Comparison of ENCODE assay signal across 16 cellular contexts in genomic region chr10:62414359-62414758, GRCh38. TPM values are rescaled to one million over a fixed set of nuclear protein-coding genes. Genes with fewer than 3 reads are reported as not detected.
DNase-seq lines count a peak whose midpoint lies in the region; ATAC-seq and TF ChIP-seq lines count a peak whose summit lies in the region.
"Had no signal": no experiment of that assay in that cellular context is flagged by ENCODE, and none has a peak within 500 bp of the region (broad histone marks: within the 10 kb centered on the region; RNA-seq: fewer than 3 reads in every experiment).

No MANE protein-coding gene starts in this region.

- no peak overlapping the region for H3K56ac ChIP-seq in mesendoderm (ENCODE audit: low read length)

- H2AK5ac ChIP-seq in mesendoderm (ENCODE audit: low read length), result no peak overlapping the region

- in situ Hi-C loops in brain microvascular endothelial cell (cut with HindIII; ENCODE audit: low pct_ligation_motif_present, low sequenced_read_pairs), result no loop called here

- no peak overlapping the region for H3K4me3 Mint-ChIP-seq in CD4-positive, CD25-positive, alpha-beta regulatory T cell
- H3K4me3 Mint-ChIP-seq: activated CD4-positive, alpha-beta T cell treated with anti-CD3 and anti-CD28 coated beads, Interleukin-2, amount 10 ng/mL, durations not matched to agents 7 days and 5 days; central memory CD8-positive, alpha-beta T cell had no signal

- H3K27ac Mint-ChIP-seq in CD4-positive, CD25-positive, alpha-beta regulatory T cell, result no peak overlapping the region
- H3K27ac Mint-ChIP-seq: activated CD4-positive, alpha-beta T cell treated with anti-CD3 and anti-CD28 coated beads, Interleukin-2, amount 10 ng/mL, durations not matched to agents 7 days and 5 days had no signal

- no peaks in the 10 kb centered on the region for H3K79me1 ChIP-seq in mesendoderm (ENCODE audit: low read length)

- H3K79me2 ChIP-seq in mesendoderm (ENCODE audit: control insufficient read depth, insufficient read depth, low read length), result no peaks in the 10 kb centered on the region

- peak in 2 of 3 donors; percentile 6 to 10 for DNase-seq in CD4-positive, CD25-positive, alpha-beta regulatory T cell
- DNase-seq in HT-29 (ENCODE audit: low spot score), result peak; percentile 3
- DNase-seq in brain microvascular endothelial cell, result no peak
- peak; percentile 27 for DNase-seq in mesendoderm
- DNase-seq in OCI-M1 (lab: John Stamatoyannopoulos, UW), result no peak
- DNase-seq in left lobe of liver (ENCODE audit: low spot score), result no peak
- no peak for DNase-seq in AG08396 (ENCODE audit: low spot score)
- DNase-seq: activated CD4-positive, alpha-beta T cell treated with anti-CD3 and anti-CD28 coated beads, Interleukin-2, amount 10 ng/mL, durations not matched to agents 7 days and 5 days; GF-D8; NCI-H2171; NCI-H82; ovary; stimulated activated naive CD8-positive, alpha-beta T cell treated with anti-CD3 and anti-CD28 coated beads, Interleukin-15, Interleukin-2, amounts not matched to agents 100 U/mL and 50 U/mL, for 24 hours had no signal

- H3K4me3 ChIP-seq in CD4-positive, CD25-positive, alpha-beta regulatory T cell (ENCODE audit: low read depth, low read length), result no peak overlapping the region
- H3K4me3 ChIP-seq in brain microvascular endothelial cell (ENCODE audit: low read depth, low read length) (no peak overlapping the region), mesendoderm (ENCODE audit: low read length) (no peak overlapping the region)
- H3K4me3 ChIP-seq: ovary, skin epidermis had no signal

- H3K4me2 ChIP-seq in mesendoderm (ENCODE audit: low read length), result no peak overlapping the region

- H2BK15ac ChIP-seq in mesendoderm (replicated peaks; ENCODE audit: low read depth), result no peak overlapping the region

- WGBS in mesendoderm (ENCODE audit: extremely low coverage, insufficient coverage, low lambda C conversion rate), result no CpG with 5 or more reads among the region's 1 CpG

- H2BK120ac ChIP-seq in mesendoderm (ENCODE audit: low read depth, low read length), result no peak overlapping the region

- peak; percentile 30 for TF ChIP-seq CTCF in brain microvascular endothelial cell (IDR thresholded peaks at IDR 0.05; ENCODE audit: low read depth, low read length, missing control alignments)

- H3K9me3 ChIP-seq in CD4-positive, CD25-positive, alpha-beta regulatory T cell (ENCODE audit: control insufficient read depth in 2 of 2, low read length in 2 of 2), result peaks cover 0 to 3% of the 10 kb centered on the region in 2 experiments
- H3K9me3 ChIP-seq: ovary had no signal

- H3K23ac ChIP-seq in mesendoderm (ENCODE audit: low read length), result no peak overlapping the region

- no peaks in the 10 kb centered on the region for H3K4me1 Mint-ChIP-seq in CD4-positive, CD25-positive, alpha-beta regulatory T cell
- H3K4me1 Mint-ChIP-seq: activated CD4-positive, alpha-beta T cell treated with anti-CD3 and anti-CD28 coated beads, Interleukin-2, amount 10 ng/mL, durations not matched to agents 7 days and 5 days; central memory CD8-positive, alpha-beta T cell had no signal

- H3K4me1 ChIP-seq in CD4-positive, CD25-positive, alpha-beta regulatory T cell (ENCODE audit: control insufficient read depth, insufficient read depth, low read length, poor library complexity, severe bottlenecking), result no peaks in the 10 kb centered on the region
- H3K4me1 ChIP-seq in mesendoderm (ENCODE audit: control insufficient read depth, low read depth, low read length), result no peaks in the 10 kb centered on the region

- peaks cover 15% of the 10 kb centered on the region for H3K27me3 Mint-ChIP-seq in CD4-positive, CD25-positive, alpha-beta regulatory T cell

- peaks cover 3 to 24% (median 9%) of the 10 kb centered on the region in 7 donors for H3K9me3 Mint-ChIP-seq in CD4-positive, CD25-positive, alpha-beta regulatory T cell

- H3K18ac ChIP-seq in mesendoderm (ENCODE audit: low read length), result no peak overlapping the region

- H3K27ac ChIP-seq in CD4-positive, CD25-positive, alpha-beta regulatory T cell (ENCODE audit: insufficient read depth, low read length, poor library complexity, severe bottlenecking), result no peak overlapping the region
- H3K27ac ChIP-seq in brain microvascular endothelial cell (no peak overlapping the region), mesendoderm (ENCODE audit: low read depth, low read length) (no peak overlapping the region)
- H3K27ac ChIP-seq: ovary, skin epidermis had no signal

- peaks cover 3% of the 10 kb centered on the region for H3K36me3 Mint-ChIP-seq in CD4-positive, CD25-positive, alpha-beta regulatory T cell

- no peak overlapping the region for H4K8ac ChIP-seq in mesendoderm (ENCODE audit: low read depth, low read length)

- H3K36me3 ChIP-seq in CD4-positive, CD25-positive, alpha-beta regulatory T cell (ENCODE audit: control insufficient read depth, insufficient read depth, low read length), result no peaks in the 10 kb centered on the region
- no peaks in the 10 kb centered on the region for H3K36me3 ChIP-seq in brain microvascular endothelial cell (replicated peaks)
- H3K36me3 ChIP-seq in mesendoderm (ENCODE audit: control insufficient read depth, insufficient read depth, low read length), result no peaks in the 10 kb centered on the region
- H3K36me3 ChIP-seq: ovary had no signal

- no peak overlapping the region for H4K5ac ChIP-seq in mesendoderm (ENCODE audit: low read length)

- H3K27me3 ChIP-seq in CD4-positive, CD25-positive, alpha-beta regulatory T cell (ENCODE audit: control insufficient read depth, insufficient read depth, low read length), result no peaks in the 10 kb centered on the region
- no peaks in the 10 kb centered on the region for H3K27me3 ChIP-seq in brain microvascular endothelial cell (replicated peaks)
- no peaks in the 10 kb centered on the region for H3K27me3 ChIP-seq in mesendoderm (ENCODE audit: insufficient read depth, low read length, poor library complexity)
- H3K27me3 ChIP-seq: ovary had no signal

- no peak for ATAC-seq in CD4-positive, CD25-positive, alpha-beta regulatory T cell (ENCODE audit: low read depth in 2 of 2)
- no peak for ATAC-seq in left lobe of liver
- ATAC-seq: Right ventricle myocardium inferior; stimulated activated naive CD8-positive, alpha-beta T cell treated with anti-CD3 and anti-CD28 coated beads, Interleukin-15, Interleukin-2, amounts not matched to agents 100 U/mL and 50 U/mL, for 24 hours had no signal

- no peak overlapping the region for H3K4ac ChIP-seq in mesendoderm (ENCODE audit: low read depth, low read length)

- H2BK5ac ChIP-seq in mesendoderm (ENCODE audit: low read length), result no peak overlapping the region

- no peak overlapping the region for H3K9ac ChIP-seq in mesendoderm (ENCODE audit: low read length)

RNA-seq across cellular contexts. Expression of gene ZNF365, which starts 40.2 kb away (rescaled TPM):
- 13.8 TPM for total RNA-seq in CD4-positive, CD25-positive, alpha-beta regulatory T cell
- 1 to 10 TPM; 6.2 to 8.0 (median 7.1) TPM for polyA plus RNA-seq in CD4-positive, CD25-positive, alpha-beta regulatory T cell
- not detected in 2 replicates for total RNA-seq in HT-29 (2014; rRNA removed; shearing (Covaris generic))
- 0.21 TPM for polyA plus RNA-seq in mesendoderm (2013, experiment 1 of 2)
- 0.20 TPM for polyA plus RNA-seq in mesendoderm (2013, experiment 2 of 2)
- total RNA-seq in left lobe of liver, result not detected
- total RNA-seq: Right ventricle myocardium inferior had no signal

Comparison
In these comparisons a context has a peak if more than half of its experiments do, and no peak if none do; other contexts are left out.
1. DNase-seq: peak in CD4-positive, CD25-positive, alpha-beta regulatory T cell (2 of 3), HT-29 (single experiment) and mesendoderm (single experiment); none in brain microvascular endothelial cell (single experiment), OCI-M1 (single experiment), left lobe of liver (single experiment) and AG08396 (single experiment).
2. RNA of gene ZNF365, which starts 40.2 kb away (total RNA-seq): 13.8 TPM in CD4-positive, CD25-positive, alpha-beta regulatory T cell (single experiment); not detected in HT-29 and not detected in left lobe of liver (single experiment); every median in the first group is over 10 times any median in the second.